ENCODE assay signal across 1 cellular context in the genomic region with DNA sequence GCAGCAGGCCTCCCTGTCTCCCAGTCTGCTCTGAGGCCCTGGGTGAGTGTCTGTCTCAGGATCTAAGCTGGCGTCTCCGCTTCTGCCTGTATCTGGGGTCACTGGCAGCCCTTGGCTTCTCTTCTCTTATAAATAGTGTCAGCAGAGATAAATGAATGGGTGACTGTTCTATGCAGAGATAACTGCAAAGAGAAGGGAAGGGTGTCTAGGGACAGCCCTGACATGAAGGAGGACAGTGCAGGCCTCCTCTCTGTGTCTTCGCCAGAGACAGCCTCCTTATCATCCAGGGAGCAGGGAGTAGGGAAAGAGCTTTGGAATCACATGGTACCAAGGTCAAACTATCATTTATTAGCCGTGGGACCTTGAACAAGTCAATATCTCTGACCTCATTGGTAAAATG.
TF ChIP-seq lines count a peak whose summit lies in the region.

No MANE protein-coding gene starts in this region.

TF ChIP-seq in K562, 482 proteins besides CTCF, POLR2A, EP300 and RAD21:
- TF ChIP-seq ESRRA (IDR thresholded peaks at IDR 0.05; ENCODE audit: borderline replicate concordance, low read depth) = 0 out of 2 replicates have a peak, but pooled peaks have one; percentile 20
- no peak for TF ChIP-seq NFRKB (IDR thresholded peaks at IDR 0.05; ENCODE audit: low read depth)
- TF ChIP-seq MEIS2 (IDR thresholded peaks at IDR 0.05; ENCODE audit: partially characterized antibody) = peak; percentile 27
- 0 out of 4 replicates have a peak, but pooled peaks of 1 of the 2 experiments have one; percentile 2 for TF ChIP-seq KDM1A (IDR thresholded peaks at IDR 0.05)
